ENCODE assay signal across 1 cellular context in genomic region chr3:122245513-122246174, GRCh38.
TF ChIP-seq lines count a peak whose summit lies in the region.

No MANE protein-coding gene starts in this region.

TF ChIP-seq in SK-N-SH treated with all-trans-retinoic acid at 6 μM for 48 hours, 23 proteins besides CTCF, POLR2A, EP300 and RAD21 (continued from another document):
- no peak for TF ChIP-seq TOX (CRISPR knock-in tag; IDR thresholded peaks at IDR 0.05; ENCODE audit: borderline replicate concordance)
- no peak for TF ChIP-seq TCF4 (CRISPR knock-in tag; IDR thresholded peaks at IDR 0.05; ENCODE audit: borderline replicate concordance)
- TF ChIP-seq ESRRG (CRISPR knock-in tag; IDR thresholded peaks at IDR 0.05), result no peak
- TF ChIP-seq GLIS3 (CRISPR knock-in tag; IDR thresholded peaks at IDR 0.05), result no peak
- no peak for TF ChIP-seq SNAI2 (CRISPR knock-in tag; IDR thresholded peaks at IDR 0.05)
- TF ChIP-seq ARNTL (CRISPR knock-in tag; IDR thresholded peaks at IDR 0.05; ENCODE audit: borderline replicate concordance, low read depth), result no peak
- no peak for TF ChIP-seq PATZ1 (CRISPR knock-in tag; IDR thresholded peaks at IDR 0.05; ENCODE audit: borderline replicate concordance)
TF ChIP-seq in SK-N-SH treated with all-trans-retinoic acid at 6 μM for 48 hours: peak in this region for 0.
